ENCODE assay signal across 8 cellular contexts in the genomic region with DNA sequence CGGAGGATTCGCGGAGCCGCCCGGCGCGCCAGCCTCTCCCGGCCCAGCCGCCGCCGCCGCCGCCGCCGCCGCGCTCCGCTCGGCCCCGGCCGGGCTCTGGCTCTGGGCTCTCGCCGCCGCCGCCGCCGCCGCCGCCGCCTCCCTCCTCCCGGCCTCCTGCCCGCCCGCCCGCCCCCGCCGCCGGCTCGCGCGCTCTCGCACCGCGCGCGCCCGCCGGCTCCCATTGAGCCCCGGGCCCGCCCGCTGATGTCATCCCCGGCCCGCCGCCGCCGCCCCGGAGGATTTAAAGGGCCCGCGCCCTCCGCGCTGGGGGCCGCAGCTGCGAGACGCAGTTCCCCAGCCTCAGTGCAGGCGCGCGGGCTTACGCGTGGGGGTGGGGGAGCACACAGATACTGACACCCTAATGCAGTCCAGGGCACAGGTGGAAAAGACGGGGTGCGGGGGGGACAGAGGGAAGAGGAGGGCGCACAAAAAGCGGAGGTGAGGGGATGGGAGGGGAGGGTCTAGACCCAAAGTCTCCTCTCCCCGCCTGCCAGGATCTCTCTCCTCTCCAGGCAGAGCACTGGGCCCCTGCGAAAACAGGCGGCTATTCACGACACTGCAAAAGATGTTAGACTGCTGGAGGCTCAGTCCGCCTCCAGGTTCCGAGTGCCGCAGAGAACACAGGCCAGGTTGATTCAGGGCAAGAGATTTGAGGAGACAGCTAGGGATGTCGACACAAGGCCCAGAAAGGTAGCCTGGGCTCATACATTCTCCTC. TPM values are rescaled to one million over a fixed set of nuclear protein-coding genes. Genes with fewer than 3 reads are reported as not detected.
DNase-seq lines count a peak whose midpoint lies in the region; ATAC-seq, FAIRE-seq and TF ChIP-seq lines count a peak whose summit lies in the region.

A gene (minus strand): TSS at position 197 of the 758 bp plus-strand sequence. CDS start 3,276 bp downstream, outside the sequence.

- TF ChIP-seq CTCF in keratinocyte (optimal IDR thresholded peaks at IDR 0.05 in 1 of 3, IDR thresholded peaks at IDR 0.05 in 1 of 3, conservative IDR thresholded peaks at IDR 0.05 in 1 of 3; ENCODE audit: extremely low read depth in 1 of 3, insufficient read depth in 2 of 3, low read length in 3 of 3) = no peak

- dilution Hi-C loops in keratinocyte (cut with MboI; ENCODE audit: extremely low pct_ligation_motif_present, low sequenced_read_pairs) = no loop called here

- no peaks in the 10 kb centered on the region for H3K9me3 ChIP-seq in keratinocyte (ENCODE audit: control insufficient read depth, low read depth, low read length)

- H3K9me1 ChIP-seq in keratinocyte (ENCODE audit: control insufficient read depth, extremely low read depth, insufficient read depth, low read length) = peaks cover 4% of the 10 kb centered on the region

- H3K36me3 ChIP-seq in keratinocyte (ENCODE audit: control insufficient read depth in 2 of 2, extremely low read depth in 1 of 2, insufficient read depth in 2 of 2, low read length in 2 of 2) = peaks cover 0 to 25% of the 10 kb centered on the region in 2 experiments

- FAIRE-seq in GM18507 (lab: Jason Lieb, UNC) (no peak), keratinocyte (lab: Jason Lieb, UNC) (no peak)

- no peaks in the 10 kb centered on the region for H3K27me3 ChIP-seq in keratinocyte (ENCODE audit: control insufficient read depth, extremely low read depth, insufficient read depth, low read length)

- ATAC-seq in GM21390 (IDR thresholded peaks at IDR 0.05; ENCODE audit: unreplicated experiment) = no peak

- peaks cover 46% of the 10 kb centered on the region for H3K79me2 ChIP-seq in keratinocyte (ENCODE audit: control insufficient read depth, insufficient read depth, low read length)

- peaks cover 54% of the 10 kb centered on the region for H3K4me1 ChIP-seq in keratinocyte (ENCODE audit: control insufficient read depth, extremely low read depth, insufficient read depth, low read length)

- peak within 1 kb of the TSS; percentile 99 for H3K9ac ChIP-seq in keratinocyte (ENCODE audit: control insufficient read depth, extremely low read depth, insufficient read depth, low read length)

- peak within 1 kb of the TSS; percentile 71 for H2AFZ ChIP-seq in keratinocyte (ENCODE audit: control insufficient read depth, low read length)

- peak within 1 kb of the TSS; percentile 99 for H3K4me2 ChIP-seq in keratinocyte (ENCODE audit: control insufficient read depth, extremely low read depth, insufficient read depth, low read depth, low read length)

- H3K4me3 ChIP-seq in keratinocyte (ENCODE audit: control insufficient read depth in 2 of 3, extremely low read depth in 1 of 3, insufficient read depth in 2 of 3, low read depth in 1 of 3, low read length in 3 of 3) = peak within 1 kb of the TSS; percentile 74 to 100 (median 90)

- DNase-seq in 8988T (peak; percentile 88), GM18507 (ENCODE audit: extremely low spot score, insufficient read length, low read depth) (peak; percentile 65), NAMALWA (ENCODE audit: low spot score) (peak; percentile 60), cerebellar cortex (ENCODE audit: low spot score) (peak; percentile 75), keratinocyte (ENCODE audit: low read depth, low spot score) (no peak)
- DNase-seq in activated CD4-positive, alpha-beta T cell treated with anti-CD3 and anti-CD28 coated beads for 1 hour = peak; percentile 61
- peak; percentile 73 for DNase-seq in stimulated activated CD4-positive, alpha-beta T cell treated with anti-CD3 and anti-CD28 coated beads, Interleukin-12 subunit alpha, Interleukin-12 subunit beta, amount 100 ng/mL, for 4 hours

- H3K27ac ChIP-seq in keratinocyte (ENCODE audit: control insufficient read depth, insufficient read depth, low read length) = peak within 1 kb of the TSS; percentile 98

- H4K20me1 ChIP-seq in keratinocyte (ENCODE audit: control insufficient read depth, extremely low read depth, insufficient read depth, low read length) = peaks cover 22% of the 10 kb centered on the region

RNA-seq across cellular contexts. Expression of the gene that starts here (rescaled TPM):
- polyA plus RNA-seq in keratinocyte = 168 to 229 TPM (median 198 TPM) in 3 replicates
- 103 TPM for polyA plus RNA-seq in keratinocyte (2011; ENCODE audit: low read depth)
- 156 and 222 TPM in 2 replicates for polyA plus RNA-seq in keratinocyte (2011; cell fraction: cytosol; rRNA removed)
- polyA plus RNA-seq in keratinocyte (2011; cell fraction: nucleus; rRNA removed) = 405 and 521 TPM in 2 replicates
- polyA plus RNA-seq in keratinocyte (2012; ENCODE audit: low replicate concordance) = 138 and 148 TPM in 2 replicates
- 186 to 256 TPM (median 187 TPM) in 3 replicates for polyA minus RNA-seq in keratinocyte
- 182 TPM for polyA minus RNA-seq in keratinocyte (2011; cell fraction: cytosol; rRNA and poly(A)+ RNA removed)
- 122 and 125 TPM in 2 replicates for polyA minus RNA-seq in keratinocyte (2011; cell fraction: nucleus; rRNA and poly(A)+ RNA removed)
